15 cellular contexts compared by ENCODE assay signal in the genomic region with DNA sequence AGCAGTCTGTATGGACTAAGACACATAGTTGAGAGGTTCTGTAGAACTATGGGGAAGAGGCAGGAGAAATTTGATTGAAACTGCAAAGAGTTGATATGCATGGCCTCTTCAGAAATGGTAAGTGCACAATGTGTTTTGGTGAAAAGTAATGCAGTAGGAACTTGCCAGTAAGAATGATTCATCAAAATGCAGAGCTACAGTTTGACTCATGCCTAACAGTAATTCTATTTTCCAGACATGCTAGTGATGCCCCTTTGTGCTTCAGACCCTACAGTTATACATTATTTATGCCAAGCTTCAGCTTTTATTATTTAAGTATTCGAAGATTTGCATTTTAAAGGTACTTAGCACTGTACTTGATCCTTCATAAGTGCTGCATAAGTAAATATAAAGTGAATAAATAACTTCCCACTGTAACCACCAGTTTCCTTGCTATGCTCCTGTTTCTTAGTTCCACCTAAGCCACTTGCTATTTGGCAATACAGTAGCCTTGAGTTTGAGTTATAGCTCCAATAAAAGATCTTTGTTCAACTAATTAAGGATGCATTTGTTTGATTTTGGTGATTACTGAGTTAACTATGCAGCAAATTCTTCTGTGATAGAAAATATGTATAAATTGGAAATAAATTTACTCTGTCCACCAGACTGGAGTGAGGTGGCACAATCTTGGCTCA. TPM values are rescaled to one million over a fixed set of nuclear protein-coding genes. Genes with fewer than 3 reads are reported as not detected.
DNase-seq lines count a peak whose midpoint lies in the region; ATAC-seq and TF ChIP-seq lines count a peak whose summit lies in the region.
"Had no signal": no experiment of that assay in that cellular context is flagged by ENCODE, and none has a peak within 500 bp of the region (broad histone marks: within the 10 kb centered on the region; RNA-seq: fewer than 3 reads in every experiment).

No MANE protein-coding gene starts in this region.

- no peaks in the 10 kb centered on the region for H3K27me3 Mint-ChIP-seq in osteocyte (ENCODE audit: unreplicated experiment)
- H3K27me3 Mint-ChIP-seq: activated CD8-positive, alpha-beta memory T cell treated with anti-CD3 and anti-CD28 coated beads, Interleukin-2, amount 10 ng/mL, durations not matched to agents 7 days and 5 days; memory B cell had no signal

- H3K9ac ChIP-seq in GM23248 (0 out of 2 replicates have a peak overlapping the region, but pooled peaks have one; percentile 19), adipocyte (ENCODE audit: low read length) (no peak overlapping the region)

- H3K4me3 ChIP-seq in ACC112 (ENCODE audit: low read depth, low read length) (peak overlapping the region; percentile 17; the same call in 1 of the 2 replicates), GM23248 (0 out of 2 replicates have a peak overlapping the region, but pooled peaks have one; percentile 4), adipocyte (ENCODE audit: low read length) (no peak overlapping the region), vagina (no peak overlapping the region)
- H3K4me3 ChIP-seq: cardiac muscle cell had no signal

- peak overlapping the region; percentile 85 for H3K27ac ChIP-seq in ACC112 (ENCODE audit: low read depth, low read length)
- H3K27ac ChIP-seq in GM23248, result peak overlapping the region; percentile 80
- H3K27ac ChIP-seq in vagina, result no peak overlapping the region
- H3K27ac ChIP-seq: cardiac muscle cell had no signal

- H2AFZ ChIP-seq in ACC112 (ENCODE audit: low read length, unreplicated experiment), result peak overlapping the region; percentile 76
- peak overlapping the region; percentile 47; the same call in 1 of the 2 replicates for H2AFZ ChIP-seq in GM23248

- ATAC-seq in HG02571 (IDR thresholded peaks at IDR 0.05; ENCODE audit: unreplicated experiment), result no peak
- ATAC-seq: activated CD8-positive, alpha-beta memory T cell treated with anti-CD3 and anti-CD28 coated beads, Interleukin-2, amount 10 ng/mL, durations not matched to agents 7 days and 5 days had no signal

- TF ChIP-seq CTCF in osteocyte (IDR thresholded peaks at IDR 0.05) (no peak), vagina (IDR thresholded peaks at IDR 0.05) (no peak)

- no peaks in the 10 kb centered on the region for H4K20me1 ChIP-seq in GM23248 (ENCODE audit: insufficient read depth)

- no peaks in the 10 kb centered on the region for H3K9me3 ChIP-seq in GM23248 (ENCODE audit: low read depth)
- no peaks in the 10 kb centered on the region for H3K9me3 ChIP-seq in adipocyte (ENCODE audit: control insufficient read depth, low read length)
- H3K9me3 ChIP-seq in vagina, result no peaks in the 10 kb centered on the region

- H3K4me1 Mint-ChIP-seq in osteocyte (ENCODE audit: unreplicated experiment), result peaks cover under 1% of the 10 kb centered on the region
- H3K4me1 Mint-ChIP-seq: activated CD8-positive, alpha-beta memory T cell treated with anti-CD3 and anti-CD28 coated beads, Interleukin-2, amount 10 ng/mL, durations not matched to agents 7 days and 5 days; memory B cell had no signal

- in situ Hi-C loops in GM23248 (cut with MboI), result no loop called here

- H3K36me3 Mint-ChIP-seq in osteocyte (ENCODE audit: unreplicated experiment), result no peaks in the 10 kb centered on the region
- H3K36me3 Mint-ChIP-seq: activated CD8-positive, alpha-beta memory T cell treated with anti-CD3 and anti-CD28 coated beads, Interleukin-2, amount 10 ng/mL, durations not matched to agents 7 days and 5 days; memory B cell had no signal

- peak overlapping the region; percentile 50 for H3K4me2 ChIP-seq in GM23248 (ENCODE audit: unreplicated experiment)

- DNase-seq in GM23248 (peak; percentile 85), adipocyte (ENCODE audit: low read depth) (peak; percentile 59), foreskin melanocyte (peak; percentile 24), SKM-1 (lab: John Stamatoyannopoulos, UW; ENCODE audit: unreplicated experiment) (no peak), osteocyte (ENCODE audit: extremely low spot score, unreplicated experiment) (no peak), vagina (ENCODE audit: extremely low spot score in 2 of 2) (no peak)
- DNase-seq: activated CD8-positive, alpha-beta memory T cell treated with anti-CD3 and anti-CD28 coated beads, Interleukin-2, amount 10 ng/mL, durations not matched to agents 7 days and 5 days; stimulated activated CD4-positive, alpha-beta T cell treated with anti-CD3 and anti-CD28 coated beads, Interleukin-4, amount 100 ng/mL, for 4 hours; T-helper 1 cell had no signal

- TF ChIP-seq POLR2A in vagina (IDR thresholded peaks at IDR 0.05), result no peak

- intact Hi-C loops in vagina (cut with DNase I), result no loop called here

- H3K27ac Mint-ChIP-seq in osteocyte (ENCODE audit: unreplicated experiment), result no peak overlapping the region
- H3K27ac Mint-ChIP-seq: activated CD8-positive, alpha-beta memory T cell treated with anti-CD3 and anti-CD28 coated beads, Interleukin-2, amount 10 ng/mL, durations not matched to agents 7 days and 5 days; memory B cell had no signal

- H3K79me2 ChIP-seq in ACC112 (ENCODE audit: control insufficient read depth, insufficient read depth, low read length, unreplicated experiment) (no peaks in the 10 kb centered on the region), GM23248 (ENCODE audit: insufficient read depth) (no peaks in the 10 kb centered on the region)

- 0 to 3% methylated on average over 1 of the region's 1 CpG for WGBS in GM23248 (ENCODE audit: low coverage in 1 of 2, low lambda C conversion rate in 2 of 2, missing lambda C conversion rate in 2 of 2), 2 experiments

- H3K4me3 Mint-ChIP-seq in osteocyte (ENCODE audit: unreplicated experiment), result no peak overlapping the region
- H3K4me3 Mint-ChIP-seq: activated CD8-positive, alpha-beta memory T cell treated with anti-CD3 and anti-CD28 coated beads, Interleukin-2, amount 10 ng/mL, durations not matched to agents 7 days and 5 days; memory B cell had no signal

- no peaks in the 10 kb centered on the region for H3K9me2 ChIP-seq in GM23248 (ENCODE audit: insufficient read depth)

- peaks cover 21% of the 10 kb centered on the region for H3F3A ChIP-seq in GM23248 (ENCODE audit: insufficient read depth)

- H3K27me3 ChIP-seq in ACC112 (ENCODE audit: insufficient read depth, low read length) (no peaks in the 10 kb centered on the region), GM23248 (replicated peaks; ENCODE audit: insufficient read depth) (no peaks in the 10 kb centered on the region), adipocyte (replicated peaks; ENCODE audit: control insufficient read depth, insufficient read depth, low read length) (no peaks in the 10 kb centered on the region), vagina (no peaks in the 10 kb centered on the region)
- H3K27me3 ChIP-seq: cardiac muscle cell had no signal

- peaks cover 20% of the 10 kb centered on the region for H3K4me1 ChIP-seq in ACC112 (ENCODE audit: control insufficient read depth, insufficient read depth, low read length, unreplicated experiment)
- peaks cover 13% of the 10 kb centered on the region for H3K4me1 ChIP-seq in GM23248 (ENCODE audit: insufficient read depth)
- peaks cover 8% of the 10 kb centered on the region for H3K4me1 ChIP-seq in adipocyte (ENCODE audit: control insufficient read depth, insufficient read depth, low read length)
- no peaks in the 10 kb centered on the region for H3K4me1 ChIP-seq in vagina

- H3K9me3 Mint-ChIP-seq in osteocyte (ENCODE audit: unreplicated experiment), result peaks cover 4% of the 10 kb centered on the region

- no peaks in the 10 kb centered on the region for H3K36me3 ChIP-seq in ACC112 (ENCODE audit: insufficient read depth, low read length)
- no peaks in the 10 kb centered on the region for H3K36me3 ChIP-seq in GM23248 (ENCODE audit: low read depth)
- no peaks in the 10 kb centered on the region for H3K36me3 ChIP-seq in adipocyte (ENCODE audit: control insufficient read depth, insufficient read depth, low read length, severe bottlenecking)
- H3K36me3 ChIP-seq in vagina, result no peaks in the 10 kb centered on the region
- H3K36me3 ChIP-seq: cardiac muscle cell had no signal

RNA-seq across cellular contexts. Expression of gene SPATA31E1, which starts 3.6 kb away (rescaled TPM):
- total RNA-seq in GM23248 (2014; rRNA removed; shearing (Covaris generic)), result not detected in 2 replicates
- polyA plus RNA-seq in GM23248 (2016; fragmentation: Nextera tagmentation; extraction: Ambion mirVana), result not detected in 2 replicates
- not detected in 2 replicates for total RNA-seq in osteocyte
- total RNA-seq in vagina, result not detected
- total RNA-seq: activated CD8-positive, alpha-beta memory T cell treated with anti-CD3 and anti-CD28 coated beads, Interleukin-2, amount 10 ng/mL, durations not matched to agents 7 days and 5 days; cardiac muscle cell; glomerular endothelial cell; subcutaneous adipose tissue had no signal
- polyA plus RNA-seq: cardiac muscle cell had no signal

RNA-seq across cellular contexts. Expression of gene SPATA31C1, which starts 38.7 kb away (rescaled TPM):
- total RNA-seq in GM23248 (2014; rRNA removed; shearing (Covaris generic)), result not detected in 2 replicates
- polyA plus RNA-seq in GM23248 (2016; fragmentation: Nextera tagmentation; extraction: Ambion mirVana), result not detected in 2 replicates
- total RNA-seq in osteocyte, result not detected in 2 replicates
- total RNA-seq in vagina, result not detected
- total RNA-seq: activated CD8-positive, alpha-beta memory T cell treated with anti-CD3 and anti-CD28 coated beads, Interleukin-2, amount 10 ng/mL, durations not matched to agents 7 days and 5 days; cardiac muscle cell; glomerular endothelial cell; subcutaneous adipose tissue had no signal
- polyA plus RNA-seq: cardiac muscle cell had no signal

Comparison
In these comparisons a context has a peak if more than half of its experiments do, and no peak if none do; other contexts are left out.
1. H3K4me3 ChIP-seq: peak in ACC112 (single experiment) and GM23248 (single experiment); none in adipocyte (single experiment) and vagina (0 of 2).
2. DNase-seq: peak in GM23248 (single experiment), adipocyte (single experiment) and foreskin melanocyte (single experiment); none in SKM-1 (single experiment), osteocyte (single experiment) and vagina (0 of 2).